1 cellular context compared by ENCODE assay signal in the genomic region with DNA sequence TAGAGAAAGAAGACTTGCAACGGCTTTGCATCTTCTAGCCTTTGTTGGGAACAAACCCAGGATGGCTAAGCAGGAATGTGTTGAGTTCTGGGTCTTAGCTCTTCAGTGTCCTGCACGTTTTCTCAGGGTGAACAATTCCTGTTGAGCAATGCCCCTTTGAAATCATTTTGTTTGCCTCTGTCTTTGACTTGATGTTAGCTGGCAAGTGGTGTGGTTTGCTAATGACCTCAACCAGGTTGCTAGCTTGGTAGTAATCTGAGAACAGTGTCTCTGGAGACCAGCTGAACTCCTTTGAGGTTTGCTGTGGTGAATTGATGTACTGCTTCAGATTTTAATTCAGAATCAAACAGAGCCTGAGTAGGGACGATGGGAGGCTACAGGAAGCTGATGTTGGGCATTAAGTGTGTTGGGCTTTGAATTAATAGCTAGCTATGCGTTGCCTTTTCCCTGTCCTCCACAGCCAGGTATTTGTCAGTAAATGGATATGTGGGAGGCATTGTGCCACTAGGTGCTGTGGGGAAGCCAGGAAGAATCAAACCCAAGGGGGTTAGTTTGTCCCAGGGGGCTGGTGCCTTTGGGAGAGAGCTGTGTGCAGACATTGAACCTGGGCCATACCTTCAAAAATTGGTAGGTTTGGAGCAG.
A peak's percentile ranks its signal among the peaks of the same experiment; 100 is the strongest.
TF ChIP-seq lines count a peak whose summit lies in the region.

No MANE protein-coding gene starts in this region.

TF ChIP-seq in H1, 55 proteins besides CTCF, POLR2A, EP300 and RAD21:
- TF ChIP-seq TCF12 (IDR thresholded peaks at IDR 0.05; ENCODE audit: low read depth, low read length) (no peak), TBP (IDR thresholded peaks at IDR 0.05; ENCODE audit: low read depth, low read length) (0 out of 2 replicates have a peak, but pooled peaks have one; percentile 41), SP1 (IDR thresholded peaks at IDR 0.05; ENCODE audit: low read depth, low read length) (0 out of 2 replicates have a peak, but pooled peaks have one; percentile 28), CBX5 (IDR thresholded peaks at IDR 0.05; ENCODE audit: low read depth, low read length) (no peak), KDM4A (IDR thresholded peaks at IDR 0.05; ENCODE audit: low read depth, low read length, severe bottlenecking) (no peak), GTF2F1 (IDR thresholded peaks at IDR 0.05; ENCODE audit: borderline replicate concordance, low read depth, low read length) (no peak), CEBPB (IDR thresholded peaks at IDR 0.05; ENCODE audit: low read depth, low read length) (peak; percentile 75), SUZ12 (IDR thresholded peaks at IDR 0.05; ENCODE audit: low read length) (no peak), HDAC2 (IDR thresholded peaks at IDR 0.05; ENCODE audit: borderline replicate concordance in 1 of 2, low read depth in 2 of 2, low read length in 2 of 2) (0 out of 4 replicates have a peak, but pooled peaks of 1 of the 2 experiments have one; percentile 35), CHD1 (IDR thresholded peaks at IDR 0.05; ENCODE audit: low read depth, low read length) (no peak), EGR1 (IDR thresholded peaks at IDR 0.05; ENCODE audit: borderline replicate concordance, low read depth, low read length) (no peak), BRCA1 (IDR thresholded peaks at IDR 0.05; ENCODE audit: low read depth, low read length) (no peak), ZNF274 (IDR thresholded peaks at IDR 0.05; ENCODE audit: borderline replicate concordance, extremely low read depth, low read length) (no peak), POU5F1 (IDR thresholded peaks at IDR 0.05; ENCODE audit: low read depth, low read length) (no peak), ASH2L (IDR thresholded peaks at IDR 0.05; ENCODE audit: low read length) (peak; percentile 20), NRF1 (IDR thresholded peaks at IDR 0.05; ENCODE audit: low read depth, low read length) (no peak), RXRA (IDR thresholded peaks at IDR 0.05; ENCODE audit: insufficient read depth, low read depth, low read length) (no peak), CBX8 (IDR thresholded peaks at IDR 0.05; ENCODE audit: borderline replicate concordance, low read depth, low read length) (no peak), HDAC6 (IDR thresholded peaks at IDR 0.05; ENCODE audit: low read depth, low read length) (no peak), TEAD4 (IDR thresholded peaks at IDR 0.05; ENCODE audit: low read depth, low read length) (peak; percentile 31; the same call in 1 of the 2 replicates), EZH2 (IDR thresholded peaks at IDR 0.05; ENCODE audit: low read depth, low read length, severe bottlenecking) (no peak), BCL11A (IDR thresholded peaks at IDR 0.05; ENCODE audit: low read depth in 2 of 2, low read length in 2 of 2) (no peak), NANOG (IDR thresholded peaks at IDR 0.05; ENCODE audit: insufficient read depth, low read depth, low read length, poor library complexity, severe bottlenecking) (peak; percentile 72), SP4 (IDR thresholded peaks at IDR 0.05; ENCODE audit: low read length) (0 out of 2 replicates have a peak, but pooled peaks have one; percentile 35), JUN (IDR thresholded peaks at IDR 0.05; ENCODE audit: low read depth, low read length) (no peak)
- TF ChIP-seq, protein P1, sequence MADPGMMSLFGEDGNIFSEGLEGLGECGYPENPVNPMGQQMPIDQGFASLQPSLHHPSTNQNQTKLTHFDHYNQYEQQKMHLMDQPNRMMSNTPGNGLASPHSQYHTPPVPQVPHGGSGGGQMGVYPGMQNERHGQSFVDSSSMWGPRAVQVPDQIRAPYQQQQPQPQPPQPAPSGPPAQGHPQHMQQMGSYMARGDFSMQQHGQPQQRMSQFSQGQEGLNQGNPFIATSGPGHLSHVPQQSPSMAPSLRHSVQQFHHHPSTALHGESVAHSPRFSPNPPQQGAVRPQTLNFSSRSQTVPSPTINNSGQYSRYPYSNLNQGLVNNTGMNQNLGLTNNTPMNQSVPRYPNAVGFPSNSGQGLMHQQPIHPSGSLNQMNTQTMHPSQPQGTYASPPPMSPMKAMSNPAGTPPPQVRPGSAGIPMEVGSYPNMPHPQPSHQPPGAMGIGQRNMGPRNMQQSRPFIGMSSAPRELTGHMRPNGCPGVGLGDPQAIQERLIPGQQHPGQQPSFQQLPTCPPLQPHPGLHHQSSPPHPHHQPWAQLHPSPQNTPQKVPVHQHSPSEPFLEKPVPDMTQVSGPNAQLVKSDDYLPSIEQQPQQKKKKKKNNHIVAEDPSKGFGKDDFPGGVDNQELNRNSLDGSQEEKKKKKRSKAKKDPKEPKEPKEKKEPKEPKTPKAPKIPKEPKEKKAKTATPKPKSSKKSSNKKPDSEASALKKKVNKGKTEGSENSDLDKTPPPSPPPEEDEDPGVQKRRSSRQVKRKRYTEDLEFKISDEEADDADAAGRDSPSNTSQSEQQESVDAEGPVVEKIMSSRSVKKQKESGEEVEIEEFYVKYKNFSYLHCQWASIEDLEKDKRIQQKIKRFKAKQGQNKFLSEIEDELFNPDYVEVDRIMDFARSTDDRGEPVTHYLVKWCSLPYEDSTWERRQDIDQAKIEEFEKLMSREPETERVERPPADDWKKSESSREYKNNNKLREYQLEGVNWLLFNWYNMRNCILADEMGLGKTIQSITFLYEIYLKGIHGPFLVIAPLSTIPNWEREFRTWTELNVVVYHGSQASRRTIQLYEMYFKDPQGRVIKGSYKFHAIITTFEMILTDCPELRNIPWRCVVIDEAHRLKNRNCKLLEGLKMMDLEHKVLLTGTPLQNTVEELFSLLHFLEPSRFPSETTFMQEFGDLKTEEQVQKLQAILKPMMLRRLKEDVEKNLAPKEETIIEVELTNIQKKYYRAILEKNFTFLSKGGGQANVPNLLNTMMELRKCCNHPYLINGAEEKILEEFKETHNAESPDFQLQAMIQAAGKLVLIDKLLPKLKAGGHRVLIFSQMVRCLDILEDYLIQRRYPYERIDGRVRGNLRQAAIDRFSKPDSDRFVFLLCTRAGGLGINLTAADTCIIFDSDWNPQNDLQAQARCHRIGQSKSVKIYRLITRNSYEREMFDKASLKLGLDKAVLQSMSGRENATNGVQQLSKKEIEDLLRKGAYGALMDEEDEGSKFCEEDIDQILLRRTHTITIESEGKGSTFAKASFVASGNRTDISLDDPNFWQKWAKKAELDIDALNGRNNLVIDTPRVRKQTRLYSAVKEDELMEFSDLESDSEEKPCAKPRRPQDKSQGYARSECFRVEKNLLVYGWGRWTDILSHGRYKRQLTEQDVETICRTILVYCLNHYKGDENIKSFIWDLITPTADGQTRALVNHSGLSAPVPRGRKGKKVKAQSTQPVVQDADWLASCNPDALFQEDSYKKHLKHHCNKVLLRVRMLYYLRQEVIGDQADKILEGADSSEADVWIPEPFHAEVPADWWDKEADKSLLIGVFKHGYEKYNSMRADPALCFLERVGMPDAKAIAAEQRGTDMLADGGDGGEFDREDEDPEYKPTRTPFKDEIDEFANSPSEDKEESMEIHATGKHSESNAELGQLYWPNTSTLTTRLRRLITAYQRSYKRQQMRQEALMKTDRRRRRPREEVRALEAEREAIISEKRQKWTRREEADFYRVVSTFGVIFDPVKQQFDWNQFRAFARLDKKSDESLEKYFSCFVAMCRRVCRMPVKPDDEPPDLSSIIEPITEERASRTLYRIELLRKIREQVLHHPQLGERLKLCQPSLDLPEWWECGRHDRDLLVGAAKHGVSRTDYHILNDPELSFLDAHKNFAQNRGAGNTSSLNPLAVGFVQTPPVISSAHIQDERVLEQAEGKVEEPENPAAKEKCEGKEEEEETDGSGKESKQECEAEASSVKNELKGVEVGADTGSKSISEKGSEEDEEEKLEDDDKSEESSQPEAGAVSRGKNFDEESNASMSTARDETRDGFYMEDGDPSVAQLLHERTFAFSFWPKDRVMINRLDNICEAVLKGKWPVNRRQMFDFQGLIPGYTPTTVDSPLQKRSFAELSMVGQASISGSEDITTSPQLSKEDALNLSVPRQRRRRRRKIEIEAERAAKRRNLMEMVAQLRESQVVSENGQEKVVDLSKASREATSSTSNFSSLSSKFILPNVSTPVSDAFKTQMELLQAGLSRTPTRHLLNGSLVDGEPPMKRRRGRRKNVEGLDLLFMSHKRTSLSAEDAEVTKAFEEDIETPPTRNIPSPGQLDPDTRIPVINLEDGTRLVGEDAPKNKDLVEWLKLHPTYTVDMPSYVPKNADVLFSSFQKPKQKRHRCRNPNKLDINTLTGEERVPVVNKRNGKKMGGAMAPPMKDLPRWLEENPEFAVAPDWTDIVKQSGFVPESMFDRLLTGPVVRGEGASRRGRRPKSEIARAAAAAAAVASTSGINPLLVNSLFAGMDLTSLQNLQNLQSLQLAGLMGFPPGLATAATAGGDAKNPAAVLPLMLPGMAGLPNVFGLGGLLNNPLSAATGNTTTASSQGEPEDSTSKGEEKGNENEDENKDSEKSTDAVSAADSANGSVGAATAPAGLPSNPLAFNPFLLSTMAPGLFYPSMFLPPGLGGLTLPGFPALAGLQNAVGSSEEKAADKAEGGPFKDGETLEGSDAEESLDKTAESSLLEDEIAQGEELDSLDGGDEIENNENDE (IDR thresholded peaks at IDR 0.05; ENCODE audit: insufficient replicate concordance, low read length) = peak; percentile 67
- TF ChIP-seq, protein P2, sequence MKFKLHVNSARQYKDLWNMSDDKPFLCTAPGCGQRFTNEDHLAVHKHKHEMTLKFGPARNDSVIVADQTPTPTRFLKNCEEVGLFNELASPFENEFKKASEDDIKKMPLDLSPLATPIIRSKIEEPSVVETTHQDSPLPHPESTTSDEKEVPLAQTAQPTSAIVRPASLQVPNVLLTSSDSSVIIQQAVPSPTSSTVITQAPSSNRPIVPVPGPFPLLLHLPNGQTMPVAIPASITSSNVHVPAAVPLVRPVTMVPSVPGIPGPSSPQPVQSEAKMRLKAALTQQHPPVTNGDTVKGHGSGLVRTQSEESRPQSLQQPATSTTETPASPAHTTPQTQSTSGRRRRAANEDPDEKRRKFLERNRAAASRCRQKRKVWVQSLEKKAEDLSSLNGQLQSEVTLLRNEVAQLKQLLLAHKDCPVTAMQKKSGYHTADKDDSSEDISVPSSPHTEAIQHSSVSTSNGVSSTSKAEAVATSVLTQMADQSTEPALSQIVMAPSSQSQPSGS (IDR thresholded peaks at IDR 0.05; ENCODE audit: low read length) = no peak
TF ChIP-seq in H1: peak in this region for 9.
